ENCODE assay signal across 8 cellular contexts in the genomic region with DNA sequence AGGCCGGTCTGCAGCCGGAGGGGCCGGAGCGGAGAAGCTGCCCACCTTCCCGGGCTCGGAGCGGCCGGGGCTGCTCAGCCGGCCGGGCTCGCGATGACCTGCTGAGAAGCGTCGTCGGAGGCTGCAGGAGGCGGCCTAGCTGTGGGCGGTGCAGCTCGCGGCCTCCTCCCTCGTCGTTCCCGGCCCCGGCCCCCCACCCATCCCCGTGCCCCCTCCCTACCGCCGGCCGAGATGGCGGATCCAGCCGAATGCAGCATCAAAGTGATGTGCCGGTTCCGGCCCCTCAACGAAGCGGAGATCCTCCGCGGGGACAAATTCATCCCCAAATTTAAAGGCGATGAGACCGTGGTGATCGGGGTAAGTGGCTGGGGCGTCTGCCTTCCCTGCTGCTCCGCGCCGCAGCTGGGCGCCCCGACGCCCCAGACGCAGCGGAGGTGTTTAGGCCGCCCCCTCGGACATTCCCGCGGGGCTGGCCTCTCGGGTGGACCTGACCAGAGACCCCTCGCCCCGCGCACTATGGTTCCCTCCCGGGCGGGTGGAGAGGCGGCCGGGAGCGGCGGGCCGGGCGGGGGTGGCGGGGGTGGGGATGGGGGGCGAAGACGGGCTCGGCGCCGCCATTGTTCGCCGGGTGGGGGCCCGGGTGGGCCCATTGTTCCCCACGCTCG. TPM values are rescaled to one million over a fixed set of nuclear protein-coding genes. Genes with fewer than 3 reads are reported as not detected.
DNase-seq lines count a peak whose midpoint lies in the region; ATAC-seq and TF ChIP-seq lines count a peak whose summit lies in the region.

No MANE protein-coding gene starts in this region.

- H3K27me3 ChIP-seq in BJ (ENCODE audit: control insufficient read depth, insufficient read depth, low read length) (peaks cover 21% of the 10 kb centered on the region), WERI-Rb-1 (ENCODE audit: insufficient read depth, low read depth, severe bottlenecking) (peaks cover 25% of the 10 kb centered on the region)

- TF ChIP-seq CTCF in BJ (IDR thresholded peaks at IDR 0.05; ENCODE audit: insufficient read depth, low read depth, low read length) (no peak), WERI-Rb-1 (IDR thresholded peaks at IDR 0.05; ENCODE audit: low read depth, low read length) (no peak), foreskin fibroblast (IDR thresholded peaks at IDR 0.05; ENCODE audit: low read depth, low read length) (no peak)

- intact Hi-C loops in left cardiac atrium (cut with DNase I) = no loop called here

- H3K27ac ChIP-seq in WERI-Rb-1 = no peak overlapping the region

- H3K36me3 ChIP-seq in BJ (ENCODE audit: control insufficient read depth, insufficient read depth, low read length) (no peaks in the 10 kb centered on the region), WERI-Rb-1 (no peaks in the 10 kb centered on the region)

- peaks cover 8% of the 10 kb centered on the region for H3K9me3 ChIP-seq in WERI-Rb-1 (ENCODE audit: severe bottlenecking)

- H3K4me3 ChIP-seq in BJ (ENCODE audit: low read depth, low read length) = peak overlapping the region; percentile 28
- peak overlapping the region; percentile 43 for H3K4me3 ChIP-seq in WERI-Rb-1 (ENCODE audit: low read depth, low read length)
- H3K4me3 ChIP-seq in foreskin fibroblast (ENCODE audit: low read depth in 1 of 2, low read length in 2 of 2) = peak overlapping the region in 1 of 2 donors; percentile 13

- CTCF ChIA-PET in BJ (lab: Yijun Ruan, JAX) = interaction anchor here (0.6 kb wide), 1 partner anchor 685 kb away, joined by 3 read pairs; no protein-coding TSS in a partner anchor

- POLR2A ChIA-PET in BJ (lab: Charles Lee) = no interaction called here

- ATAC-seq in GM18520 (IDR thresholded peaks at IDR 0.05; ENCODE audit: unreplicated experiment) (peak; percentile 6), HG02973 (IDR thresholded peaks at IDR 0.05; ENCODE audit: unreplicated experiment) (peak; percentile 30), left cardiac atrium (peak; percentile 5 to 22)

- no peak for DNase-seq in BJ (ENCODE audit: low read depth)
- no peak for DNase-seq in WERI-Rb-1
- no peak for DNase-seq in left cardiac atrium
- DNase-seq in stimulated activated CD4-positive, alpha-beta T cell treated with anti-CD3 and anti-CD28 coated beads, Interleukin-4, amount 100 ng/mL, for 24 hours = peak; percentile 6
- DNase-seq in foreskin fibroblast = no peak
- no peak for DNase-seq in activated CD4-positive, CD25-positive, alpha-beta regulatory T cell treated with anti-CD3 and anti-CD28 coated beads, Interleukin-2, amount 50 U/mL, for 72 hours

RNA-seq across cellular contexts. Expression of a gene that starts 0.5 kb away (rescaled TPM):
- polyA plus RNA-seq in BJ (2011; rRNA removed) = 0.17 and 0.23 TPM in 2 replicates
- 0.05 and 0.14 TPM in 2 replicates for polyA minus RNA-seq in BJ (2011; rRNA and poly(A)+ RNA removed)
- total RNA-seq in left cardiac atrium = 1 to 10 TPM; 1.1 to 1.4 TPM
